24 cellular contexts compared by ENCODE assay signal in genomic region chr15:33112541-33113105, GRCh38.
"Had no signal": no experiment of that assay in that cellular context is flagged by ENCODE, and none has a peak within 500 bp of the region (broad histone marks: within the 10 kb centered on the region; RNA-seq: fewer than 3 reads in every experiment).

No MANE protein-coding gene starts in this region.

- H3K4me3 ChIP-seq: gastroesophageal sphincter, prostate gland, thoracic aorta, upper lobe of left lung had no signal

- H3K27me3 ChIP-seq: gastroesophageal sphincter, upper lobe of left lung had no signal

- H3K4me1 Mint-ChIP-seq: activated CD4-positive, alpha-beta T cell treated with anti-CD3 and anti-CD28 coated beads, Interleukin-2, amount 10 ng/mL, durations not matched to agents 24 days and 14 days; activated CD8-positive, alpha-beta memory T cell treated with anti-CD3 and anti-CD28 coated beads, Interleukin-2, amount 10 ng/mL, durations not matched to agents 7 days and 5 days; memory B cell had no signal

- H3K4me3 Mint-ChIP-seq: activated CD4-positive, alpha-beta T cell treated with anti-CD3 and anti-CD28 coated beads, Interleukin-2, amount 10 ng/mL, durations not matched to agents 24 days and 14 days; activated CD8-positive, alpha-beta memory T cell treated with anti-CD3 and anti-CD28 coated beads, Interleukin-2, amount 10 ng/mL, durations not matched to agents 7 days and 5 days; activated CD8-positive, alpha-beta T cell treated with anti-CD3 and anti-CD28 coated beads for 36 hours; activated T-helper 1 cell treated with anti-CD3 and anti-CD28 coated beads, Interleukin-12 subunit alpha, Interleukin-12 subunit beta, Interleukin-2, Interleukin-4 antibody, amounts not matched to agents 30 ng/mL and 10 ng/mL and 1 ng/mL, durations not matched to agents 14 hours and 24 hours and 36 hours; brain; memory B cell had no signal

- H3K27me3 Mint-ChIP-seq: activated CD8-positive, alpha-beta T cell treated with anti-CD3 and anti-CD28 coated beads for 36 hours had no signal

- H3K36me3 ChIP-seq: gastroesophageal sphincter, prostate gland, thoracic aorta, upper lobe of left lung had no signal

- FAIRE-seq: endothelial cell of umbilical vein, islet of Langerhans had no signal

- ATAC-seq: activated CD4-positive, CD25-positive, alpha-beta regulatory T cell treated with anti-CD3 and anti-CD28 coated beads, Interleukin-2, amount 50 U/mL, for 24 hours; activated CD8-positive, alpha-beta memory T cell treated with anti-CD3 and anti-CD28 coated beads, Interleukin-2, amount 10 ng/mL, durations not matched to agents 7 days and 5 days; activated CD8-positive, alpha-beta T cell treated with anti-CD3 and anti-CD28 coated beads for 36 hours; esophagus mucosa; gastroesophageal sphincter; left cardiac atrium had no signal

- H3K9me3 ChIP-seq: gastroesophageal sphincter, prostate gland, thoracic aorta, upper lobe of left lung had no signal

- DNase-seq: activated CD4-positive, alpha-beta T cell treated with anti-CD3 and anti-CD28 coated beads, Interleukin-2, amount 10 ng/mL, durations not matched to agents 24 days and 14 days; activated CD8-positive, alpha-beta memory T cell treated with anti-CD3 and anti-CD28 coated beads, Interleukin-2, amount 10 ng/mL, durations not matched to agents 7 days and 5 days; activated CD8-positive, alpha-beta T cell treated with anti-CD3 and anti-CD28 coated beads for 36 hours; activated gamma-delta T cell; activated naive CD4-positive, alpha-beta T cell treated with anti-CD3 and anti-CD28 coated beads, Interleukin-2, amount 50 U/mL, for 16 hours; activated T-cell treated with anti-CD3 and anti-CD28 coated beads for 4 hours; aorta; central memory CD4-positive, alpha-beta T cell; effector memory CD4-positive, alpha-beta T cell; head of caudate nucleus; left cardiac atrium; stimulated activated CD4-positive, alpha-beta T cell treated with anti-CD3 and anti-CD28 coated beads, Interleukin-4, amount 100 ng/mL, for 1 hour; stimulated activated naive CD4-positive, alpha-beta T cell; upper lobe of left lung had no signal

- H3K9me3 Mint-ChIP-seq: activated CD8-positive, alpha-beta T cell treated with anti-CD3 and anti-CD28 coated beads for 36 hours; memory B cell had no signal

- H3K27ac Mint-ChIP-seq: activated CD4-positive, alpha-beta T cell treated with anti-CD3 and anti-CD28 coated beads, Interleukin-2, amount 10 ng/mL, durations not matched to agents 24 days and 14 days; activated CD8-positive, alpha-beta memory T cell treated with anti-CD3 and anti-CD28 coated beads, Interleukin-2, amount 10 ng/mL, durations not matched to agents 7 days and 5 days; activated CD8-positive, alpha-beta T cell treated with anti-CD3 and anti-CD28 coated beads for 36 hours; activated T-helper 1 cell treated with anti-CD3 and anti-CD28 coated beads, Interleukin-12 subunit alpha, Interleukin-12 subunit beta, Interleukin-2, Interleukin-4 antibody, amounts not matched to agents 30 ng/mL and 10 ng/mL and 1 ng/mL, durations not matched to agents 14 hours and 24 hours and 36 hours; brain; memory B cell had no signal

- H3K4me1 ChIP-seq: prostate gland, upper lobe of left lung had no signal

- H3K36me3 Mint-ChIP-seq: activated CD8-positive, alpha-beta memory T cell treated with anti-CD3 and anti-CD28 coated beads, Interleukin-2, amount 10 ng/mL, durations not matched to agents 7 days and 5 days; brain; memory B cell had no signal

- H3K27ac ChIP-seq: gastroesophageal sphincter, prostate gland, thoracic aorta had no signal
